In genomic region chr16:48445782-48446533, GRCh38 we compare ENCODE assay signal across 14 cellular contexts.
"Had no signal": no experiment of that assay in that cellular context is flagged by ENCODE, and none has a peak within 500 bp of the region (broad histone marks: within the 10 kb centered on the region; RNA-seq: fewer than 3 reads in every experiment).

No MANE protein-coding gene starts in this region.

- H3K9me3 ChIP-seq: psoas muscle, thyroid gland had no signal

- H3K27me3 ChIP-seq: thyroid gland had no signal

- H3K36me3 ChIP-seq: thyroid gland had no signal

- H3K27me3 Mint-ChIP-seq: activated naive CD8-positive, alpha-beta T cell treated with anti-CD3 and anti-CD28 coated beads for 36 hours had no signal

- DNase-seq: activated CD4-positive, alpha-beta T cell treated with anti-CD3 and anti-CD28 coated beads for 48 hours; activated CD8-positive, alpha-beta T cell treated with anti-CD3 and anti-CD28 coated beads, Interleukin-2, amount 10 ng/mL, durations not matched to agents 7 days and 5 days; activated naive CD8-positive, alpha-beta T cell treated with anti-CD3 and anti-CD28 coated beads for 36 hours; hypothalamus; kidney; psoas muscle; stimulated activated CD4-positive, alpha-beta T cell treated with anti-CD3 and anti-CD28 coated beads, Interleukin-12 subunit alpha, Interleukin-12 subunit beta, amount 100 ng/mL, for 4 hours; stimulated activated CD4-positive, alpha-beta T cell treated with anti-CD3 and anti-CD28 coated beads, Interleukin-2, amount 100 ng/mL, for 24 hours; thyroid gland had no signal

- H3K4me3 Mint-ChIP-seq: activated CD8-positive, alpha-beta T cell treated with anti-CD3 and anti-CD28 coated beads, Interleukin-2, amount 10 ng/mL, durations not matched to agents 7 days and 5 days; activated naive CD8-positive, alpha-beta T cell treated with anti-CD3 and anti-CD28 coated beads for 36 hours; activated T-helper 1 cell treated with anti-CD3 and anti-CD28 coated beads, Interleukin-12 subunit alpha, Interleukin-12 subunit beta, Interleukin-2, Interleukin-4 antibody, amounts not matched to agents 30 ng/mL and 10 ng/mL and 1 ng/mL, durations not matched to agents 14 hours and 24 hours and 36 hours; nephron; stimulated activated effector memory CD8-positive, alpha-beta T cell treated with anti-CD3 and anti-CD28 coated beads, Interleukin-12 subunit alpha, Interleukin-12 subunit beta, amount 100 ng/mL, for 72 hours; T-helper 1 cell treated with Interleukin-12 subunit alpha and Interleukin-12 subunit beta and Interleukin-4 antibody, amounts not matched to agents 30 μg/mL and 1 μg/mL, for 36 hours; WTC11 had no signal

- H3K27ac Mint-ChIP-seq: activated CD8-positive, alpha-beta T cell treated with anti-CD3 and anti-CD28 coated beads, Interleukin-2, amount 10 ng/mL, durations not matched to agents 7 days and 5 days; activated naive CD8-positive, alpha-beta T cell treated with anti-CD3 and anti-CD28 coated beads for 36 hours; activated T-helper 1 cell treated with anti-CD3 and anti-CD28 coated beads, Interleukin-12 subunit alpha, Interleukin-12 subunit beta, Interleukin-2, Interleukin-4 antibody, amounts not matched to agents 30 ng/mL and 10 ng/mL and 1 ng/mL, durations not matched to agents 14 hours and 24 hours and 36 hours; stimulated activated effector memory CD8-positive, alpha-beta T cell treated with anti-CD3 and anti-CD28 coated beads, Interleukin-12 subunit alpha, Interleukin-12 subunit beta, amount 100 ng/mL, for 72 hours; T-helper 1 cell treated with Interleukin-12 subunit alpha and Interleukin-12 subunit beta and Interleukin-4 antibody, amounts not matched to agents 30 μg/mL and 1 μg/mL, for 36 hours had no signal

- H3K4me3 ChIP-seq: psoas muscle, thyroid gland had no signal

- H3K9me3 Mint-ChIP-seq: activated naive CD8-positive, alpha-beta T cell treated with anti-CD3 and anti-CD28 coated beads for 36 hours; activated T-helper 1 cell treated with anti-CD3 and anti-CD28 coated beads, Interleukin-12 subunit alpha, Interleukin-12 subunit beta, Interleukin-2, Interleukin-4 antibody, amounts not matched to agents 30 ng/mL and 10 ng/mL and 1 ng/mL, durations not matched to agents 14 hours and 24 hours and 36 hours; nephron; stimulated activated effector memory CD8-positive, alpha-beta T cell treated with anti-CD3 and anti-CD28 coated beads, Interleukin-12 subunit alpha, Interleukin-12 subunit beta, amount 100 ng/mL, for 72 hours; T-helper 1 cell treated with Interleukin-12 subunit alpha and Interleukin-12 subunit beta and Interleukin-4 antibody, amounts not matched to agents 30 μg/mL and 1 μg/mL, for 36 hours; WTC11 had no signal

- H3K36me3 Mint-ChIP-seq: activated naive CD8-positive, alpha-beta T cell treated with anti-CD3 and anti-CD28 coated beads for 36 hours; stimulated activated effector memory CD8-positive, alpha-beta T cell treated with anti-CD3 and anti-CD28 coated beads, Interleukin-12 subunit alpha, Interleukin-12 subunit beta, amount 100 ng/mL, for 72 hours; WTC11 had no signal

- ATAC-seq: activated CD8-positive, alpha-beta T cell treated with anti-CD3 and anti-CD28 coated beads, Interleukin-2, amount 10 ng/mL, durations not matched to agents 7 days and 5 days; stimulated activated effector memory CD8-positive, alpha-beta T cell treated with anti-CD3 and anti-CD28 coated beads, Interleukin-12 subunit alpha, Interleukin-12 subunit beta, amount 100 ng/mL, for 72 hours; WTC11 had no signal

- H3K4me1 Mint-ChIP-seq: activated naive CD8-positive, alpha-beta T cell treated with anti-CD3 and anti-CD28 coated beads for 36 hours; stimulated activated effector memory CD8-positive, alpha-beta T cell treated with anti-CD3 and anti-CD28 coated beads, Interleukin-12 subunit alpha, Interleukin-12 subunit beta, amount 100 ng/mL, for 72 hours had no signal
